9 cellular contexts compared by ENCODE assay signal in the genomic region with DNA sequence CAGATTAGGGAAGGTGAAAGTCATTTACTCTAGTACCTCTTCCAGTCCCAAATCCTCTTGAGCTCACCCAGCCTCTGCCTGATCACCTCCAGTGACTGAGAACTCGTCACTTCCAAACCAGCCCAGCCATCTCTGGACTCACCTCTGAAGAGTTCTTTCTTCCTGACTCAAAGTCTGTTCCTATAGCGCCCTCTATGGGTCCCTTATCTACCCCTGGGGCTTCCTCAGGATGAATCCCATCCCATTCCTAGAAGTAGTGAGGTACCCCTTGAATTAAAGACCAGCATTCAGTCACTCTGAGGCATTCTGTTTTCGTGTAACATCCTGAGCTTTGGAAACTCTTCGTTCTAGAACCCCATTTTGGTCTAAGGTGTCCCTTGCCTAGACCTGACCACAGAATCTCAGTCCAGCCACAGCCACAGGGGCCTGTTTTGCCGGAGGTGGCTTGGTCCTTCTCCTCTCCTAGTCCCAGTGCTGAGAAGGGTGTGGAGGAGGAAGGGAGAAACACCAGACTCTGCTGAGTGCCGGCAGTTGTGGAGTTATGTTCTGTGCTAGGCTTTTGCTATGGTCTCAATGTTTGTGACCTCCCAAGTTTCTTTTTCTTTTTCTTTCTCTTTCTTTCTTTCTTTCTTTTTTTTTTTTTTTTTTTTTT. TPM values are rescaled to one million over a fixed set of nuclear protein-coding genes. Genes with fewer than 3 reads are reported as not detected.
DNase-seq lines count a peak whose midpoint lies in the region; ATAC-seq and TF ChIP-seq lines count a peak whose summit lies in the region.
"Had no signal": no experiment of that assay in that cellular context is flagged by ENCODE, and none has a peak within 500 bp of the region (broad histone marks: within the 10 kb centered on the region; RNA-seq: fewer than 3 reads in every experiment).

No MANE protein-coding gene starts in this region.

- H3K4me3 ChIP-seq in cardiac muscle cell: no peak overlapping the region
- no peak overlapping the region for H3K4me3 ChIP-seq in right cardiac atrium (ENCODE audit: low read length)
- H3K4me3 ChIP-seq in WERI-Rb-1 (ENCODE audit: low read depth, low read length): no peak overlapping the region

- ATAC-seq in right cardiac atrium (no peak), GM21381 (IDR thresholded peaks at IDR 0.05; ENCODE audit: unreplicated experiment) (no peak)
- no peak for ATAC-seq in activated naive CD8-positive, alpha-beta T cell treated with anti-CD3 and anti-CD28 coated beads, Interleukin-2, amount 50 U/mL, for 24 hours

- no peaks in the 10 kb centered on the region for H3K4me1 ChIP-seq in cardiac muscle cell (ENCODE audit: low read depth)
- H3K4me1 ChIP-seq in right cardiac atrium (ENCODE audit: control insufficient read depth, insufficient read depth, low read length): no peaks in the 10 kb centered on the region

- no peaks in the 10 kb centered on the region for H3K9me3 Mint-ChIP-seq in nephron progenitor cell
- no peaks in the 10 kb centered on the region for H3K9me3 Mint-ChIP-seq in activated naive CD8-positive, alpha-beta T cell treated with anti-CD3 and anti-CD28 coated beads, Interleukin-2, amount 50 U/mL, for 24 hours
- H3K9me3 Mint-ChIP-seq: activated naive CD8-positive, alpha-beta T cell treated with anti-CD3 and anti-CD28 coated beads, Interleukin-2, amount 10 ng/mL, durations not matched to agents 7 days and 5 days had no signal

- H3K27me3 Mint-ChIP-seq in nephron progenitor cell (ENCODE audit: low read depth, poor library complexity): peaks cover 51% of the 10 kb centered on the region
- no peaks in the 10 kb centered on the region for H3K27me3 Mint-ChIP-seq in activated naive CD8-positive, alpha-beta T cell treated with anti-CD3 and anti-CD28 coated beads, Interleukin-2, amount 50 U/mL, for 24 hours

- H3K36me3 ChIP-seq in cardiac muscle cell: no peaks in the 10 kb centered on the region
- H3K36me3 ChIP-seq in WERI-Rb-1: no peaks in the 10 kb centered on the region

- no peaks in the 10 kb centered on the region for H3K36me3 Mint-ChIP-seq in nephron progenitor cell (ENCODE audit: low read depth)
- H3K36me3 Mint-ChIP-seq in activated naive CD8-positive, alpha-beta T cell treated with anti-CD3 and anti-CD28 coated beads, Interleukin-2, amount 50 U/mL, for 24 hours (ENCODE audit: low read depth): no peaks in the 10 kb centered on the region
- H3K36me3 Mint-ChIP-seq: activated naive CD8-positive, alpha-beta T cell treated with anti-CD3 and anti-CD28 coated beads, Interleukin-2, amount 10 ng/mL, durations not matched to agents 7 days and 5 days had no signal

- H3K27ac ChIP-seq in cardiac muscle cell (no peak overlapping the region), right cardiac atrium (ENCODE audit: low read length) (no peak overlapping the region), WERI-Rb-1 (peak overlapping the region; percentile 89)

- no peak overlapping the region for H3K4me3 Mint-ChIP-seq in nephron progenitor cell
- H3K4me3 Mint-ChIP-seq in activated naive CD8-positive, alpha-beta T cell treated with anti-CD3 and anti-CD28 coated beads, Interleukin-2, amount 50 U/mL, for 24 hours: no peak overlapping the region
- H3K4me3 Mint-ChIP-seq: activated naive CD8-positive, alpha-beta T cell treated with anti-CD3 and anti-CD28 coated beads, Interleukin-2, amount 10 ng/mL, durations not matched to agents 7 days and 5 days had no signal

- H3K9me3 ChIP-seq in cardiac muscle cell (ENCODE audit: low read depth): no peaks in the 10 kb centered on the region
- no peaks in the 10 kb centered on the region for H3K9me3 ChIP-seq in right cardiac atrium (ENCODE audit: control insufficient read depth, low read length)
- H3K9me3 ChIP-seq in WERI-Rb-1 (ENCODE audit: severe bottlenecking): no peaks in the 10 kb centered on the region

- WGBS in right cardiac atrium: 59% methylated on average over 6 of the region's 6 CpGs

- peak; percentile 52 for TF ChIP-seq CTCF in cardiac muscle cell (IDR thresholded peaks at IDR 0.05; ENCODE audit: low read depth, low read length)
- TF ChIP-seq CTCF in WERI-Rb-1 (IDR thresholded peaks at IDR 0.05; ENCODE audit: low read depth, low read length): peak; percentile 73
- TF ChIP-seq CTCF in nephron progenitor cell (IDR thresholded peaks at IDR 0.05): peak; percentile 33

- intact Hi-C loops in right cardiac atrium (cut with DNase I): no loop called here

- peaks cover 32% of the 10 kb centered on the region for H3K4me1 Mint-ChIP-seq in nephron progenitor cell
- no peaks in the 10 kb centered on the region for H3K4me1 Mint-ChIP-seq in activated naive CD8-positive, alpha-beta T cell treated with anti-CD3 and anti-CD28 coated beads, Interleukin-2, amount 50 U/mL, for 24 hours

- no peak overlapping the region for H3K27ac Mint-ChIP-seq in nephron progenitor cell
- H3K27ac Mint-ChIP-seq in activated naive CD8-positive, alpha-beta T cell treated with anti-CD3 and anti-CD28 coated beads, Interleukin-2, amount 50 U/mL, for 24 hours: no peak overlapping the region
- H3K27ac Mint-ChIP-seq: activated naive CD8-positive, alpha-beta T cell treated with anti-CD3 and anti-CD28 coated beads, Interleukin-2, amount 10 ng/mL, durations not matched to agents 7 days and 5 days had no signal

- no peaks in the 10 kb centered on the region for H3K27me3 ChIP-seq in cardiac muscle cell
- H3K27me3 ChIP-seq in right cardiac atrium (ENCODE audit: control insufficient read depth, insufficient read depth): no peaks in the 10 kb centered on the region
- H3K27me3 ChIP-seq in WERI-Rb-1 (ENCODE audit: insufficient read depth, low read depth, severe bottlenecking): no peaks in the 10 kb centered on the region

- DNase-seq in cardiac muscle cell (ENCODE audit: low read depth in 1 of 2, low spot score in 1 of 2) (peak; percentile 50 to 64), right cardiac atrium (no peak), NCI-H146 treated with DMSO at 0.1 percent for 48 hours (lab: John Stamatoyannopoulos, UW; ENCODE audit: unreplicated experiment) (peak; percentile 66), WERI-Rb-1 (peak; percentile 90), nephron progenitor cell (no peak)
- no peak for DNase-seq in stimulated activated CD4-positive, alpha-beta T cell treated with anti-CD3 and anti-CD28 coated beads, Interleukin-12 subunit alpha, Interleukin-12 subunit beta, amount 100 ng/mL, for 4 hours
- no peak for DNase-seq in activated naive CD8-positive, alpha-beta T cell treated with anti-CD3 and anti-CD28 coated beads, Interleukin-2, amount 50 U/mL, for 24 hours
- DNase-seq: activated naive CD8-positive, alpha-beta T cell treated with anti-CD3 and anti-CD28 coated beads, Interleukin-2, amount 10 ng/mL, durations not matched to agents 7 days and 5 days had no signal

RNA-seq across cellular contexts. Expression of a gene that starts 32.7 kb away (rescaled TPM):
- total RNA-seq in cardiac muscle cell (not detected in 2 replicates), right cardiac atrium (not detected)
- polyA plus RNA-seq in cardiac muscle cell (not detected in 2 replicates), right cardiac atrium (not detected)
- total RNA-seq: activated naive CD8-positive, alpha-beta T cell treated with anti-CD3 and anti-CD28 coated beads, Interleukin-2, amount 10 ng/mL, durations not matched to agents 7 days and 5 days had no signal

RNA-seq across cellular contexts. Expression of a gene that starts 35.1 kb away (rescaled TPM):
- 0.63 and 0.89 TPM in 2 replicates for total RNA-seq in cardiac muscle cell
- polyA plus RNA-seq in cardiac muscle cell: 0.78 and 1.0 TPM in 2 replicates
- total RNA-seq in right cardiac atrium: under 1 TPM; 0.31 to 0.65 (median 0.48) TPM
- polyA plus RNA-seq in right cardiac atrium: 0.77 TPM
- total RNA-seq: activated naive CD8-positive, alpha-beta T cell treated with anti-CD3 and anti-CD28 coated beads, Interleukin-2, amount 10 ng/mL, durations not matched to agents 7 days and 5 days had no signal

Comparison
In these comparisons a context has a peak if more than half of its experiments do, and no peak if none do; other contexts are left out.
1. DNase-seq: peak in cardiac muscle cell (2 of 2), NCI-H146 treated with DMSO at 0.1 percent for 48 hours (single experiment) and WERI-Rb-1 (single experiment); none in right cardiac atrium (0 of 3), nephron progenitor cell (single experiment), stimulated activated CD4-positive, alpha-beta T cell treated with anti-CD3 and anti-CD28 coated beads, Interleukin-12 subunit alpha, Interleukin-12 subunit beta, amount 100 ng/mL, for 4 hours (single experiment) and activated naive CD8-positive, alpha-beta T cell treated with anti-CD3 and anti-CD28 coated beads, Interleukin-2, amount 50 U/mL, for 24 hours (single experiment).
2. Peak in every context shown above with its lines, with median percentiles within 50 percentile points of each other: CTCF ChIP-seq.